ENCODE assay signal across 10 cellular contexts in the genomic region with DNA sequence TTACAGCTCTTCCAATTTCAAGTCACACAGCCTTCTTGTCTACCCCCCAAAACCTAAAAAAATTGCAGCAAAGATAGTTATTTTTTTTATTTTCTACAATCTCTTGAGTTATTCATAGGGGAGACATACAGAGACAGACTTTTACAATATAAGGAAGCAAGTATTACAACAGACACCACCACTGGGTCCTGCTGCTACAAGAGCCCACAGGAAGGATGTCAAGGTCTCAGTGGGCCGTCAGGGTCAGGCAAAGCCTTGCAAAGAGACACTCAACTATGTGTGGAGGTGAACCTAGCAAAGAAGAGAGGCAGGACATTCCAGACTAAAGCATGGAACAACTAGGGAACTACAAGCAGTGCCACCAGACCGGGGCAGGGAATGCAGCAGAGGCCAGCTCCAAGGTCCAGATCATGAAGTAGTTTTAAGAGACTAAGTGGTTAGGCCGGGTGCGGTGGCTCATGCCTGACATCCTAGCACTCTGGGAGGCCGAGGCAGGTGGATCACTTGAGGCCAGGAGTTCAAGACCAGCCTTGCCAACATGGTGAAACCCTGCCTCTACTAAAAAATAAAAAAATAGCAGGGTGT.
"Had no signal": no experiment of that assay in that cellular context is flagged by ENCODE, and none has a peak within 500 bp of the region (broad histone marks: within the 10 kb centered on the region; RNA-seq: fewer than 3 reads in every experiment).

No MANE protein-coding gene starts in this region.

- ATAC-seq: esophagus mucosa had no signal

- H3K36me3 ChIP-seq: brain microvascular endothelial cell, tibial artery had no signal

- DNase-seq: activated B cell treated with CpG ODN at 0.5 μM for 24 hours; activated CD4-positive, alpha-beta T cell treated with anti-CD3 and anti-CD28 coated beads, Interleukin-2, amount 50 U/mL, for 1 hour; amygdala; brain microvascular endothelial cell; cerebellar nuclear complex; hippocampal formation; midbrain had no signal

- H3K4me1 ChIP-seq: tibial artery had no signal

- H3K27me3 ChIP-seq: brain microvascular endothelial cell, tibial artery had no signal

- H3K4me3 ChIP-seq: smooth muscle cell, tibial artery had no signal

- H3K9me3 ChIP-seq: tibial artery had no signal

- H3K27ac ChIP-seq: brain microvascular endothelial cell, tibial artery had no signal
